9 cellular contexts compared by ENCODE assay signal in the genomic region with DNA sequence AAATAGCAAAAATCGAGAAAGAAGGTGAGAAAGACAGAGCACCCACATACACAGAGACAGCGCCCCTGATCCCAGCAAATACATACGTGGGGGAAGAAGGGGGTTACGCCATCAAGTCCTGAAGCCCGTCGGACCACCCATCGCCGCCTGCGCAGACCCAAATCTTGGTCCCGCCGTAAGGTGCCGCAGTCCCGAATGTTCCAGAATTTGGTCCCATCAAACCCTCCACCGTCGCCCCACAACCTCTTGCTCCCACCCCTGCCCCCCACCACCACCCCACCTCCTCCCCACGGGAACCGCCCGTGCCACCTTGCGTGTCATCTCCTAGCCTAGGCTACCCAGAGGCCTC.
DNase-seq lines count a peak whose midpoint lies in the region; ATAC-seq and TF ChIP-seq lines count a peak whose summit lies in the region.
"Had no signal": no experiment of that assay in that cellular context is flagged by ENCODE, and none has a peak within 500 bp of the region (broad histone marks: within the 10 kb centered on the region; RNA-seq: fewer than 3 reads in every experiment).

No MANE protein-coding gene starts in this region.

- DNase-seq in GM12865 (ENCODE audit: low read depth) (no peak), right atrium auricular region (ENCODE audit: low spot score) (no peak), spleen (no peak), AML-193 (lab: John Stamatoyannopoulos, UW) (no peak)
- DNase-seq in activated naive CD8-positive, alpha-beta T cell treated with anti-CD3 and anti-CD28 coated beads for 36 hours = no peak
- no peak for DNase-seq in activated effector memory CD4-positive, alpha-beta T cell treated with Interleukin-2 at 50 U/mL for 16 hours
- DNase-seq: NK-92 treated with Interleukin-12 subunit alpha and Interleukin-12 subunit beta, amount 100 ng/mL, for 24 hours had no signal

- H3K36me3 Mint-ChIP-seq in activated naive CD8-positive, alpha-beta T cell treated with anti-CD3 and anti-CD28 coated beads for 36 hours = peaks cover 30% of the 10 kb centered on the region

- 25 to 74% (median 42%) methylated on average over 19 of the region's 19 CpGs for WGBS in spleen, 5 donors

- H3K27ac Mint-ChIP-seq in activated naive CD8-positive, alpha-beta T cell treated with anti-CD3 and anti-CD28 coated beads for 36 hours = peak overlapping the region; percentile 91

- ATAC-seq in GM21825 (IDR thresholded peaks at IDR 0.05; ENCODE audit: unreplicated experiment) (no peak), GM21447 (IDR thresholded peaks at IDR 0.05; ENCODE audit: unreplicated experiment) (no peak)

- peak overlapping the region; percentile 77 for H3K4me3 Mint-ChIP-seq in activated naive CD8-positive, alpha-beta T cell treated with anti-CD3 and anti-CD28 coated beads for 36 hours

- intact Hi-C loops in spleen (cut with DNase I; ENCODE audit: low total_unique reads) = no loop called here

- peaks cover 33% of the 10 kb centered on the region for H3K36me3 ChIP-seq in right atrium auricular region
- H3K36me3 ChIP-seq in spleen = peaks cover 0 to 37% (median 10%) of the 10 kb centered on the region in 6 donors

- H3K27ac ChIP-seq in right atrium auricular region = peak overlapping the region; percentile 94 to 96
- H3K27ac ChIP-seq in spleen = peak overlapping the region; percentile 94 to 98 (median 96)

- H3K4me1 ChIP-seq in right atrium auricular region (peaks cover 0 to 85% of the 10 kb centered on the region in 2 donors), spleen (peaks cover 74 to 100% (median 97%) of the 10 kb centered on the region in 6 donors)

- TF ChIP-seq CTCF in GM12865 (IDR thresholded peaks at IDR 0.05; ENCODE audit: insufficient read depth, low read depth, low read length, missing control alignments) = no peak
- TF ChIP-seq CTCF in right atrium auricular region (IDR thresholded peaks at IDR 0.05) = no peak
- TF ChIP-seq CTCF in spleen (IDR thresholded peaks at IDR 0.05 in 8 of 11, conservative IDR thresholded peaks at IDR 0.05 in 3 of 11) = no peak

- H3K4me1 Mint-ChIP-seq in activated naive CD8-positive, alpha-beta T cell treated with anti-CD3 and anti-CD28 coated beads for 36 hours = peaks cover 74% of the 10 kb centered on the region

- no peaks in the 10 kb centered on the region for H3K9me3 Mint-ChIP-seq in activated naive CD8-positive, alpha-beta T cell treated with anti-CD3 and anti-CD28 coated beads for 36 hours

- H3K9me3 ChIP-seq in right atrium auricular region (no peaks in the 10 kb centered on the region), spleen (no peaks in the 10 kb centered on the region)

- H3K4me3 ChIP-seq in GM12865 (ENCODE audit: low read depth, low read length) (peak overlapping the region; percentile 65), right atrium auricular region (peak overlapping the region; percentile 71 to 79), spleen (peak overlapping the region; percentile 48 to 86 (median 60))

- no peaks in the 10 kb centered on the region for H3K27me3 Mint-ChIP-seq in activated naive CD8-positive, alpha-beta T cell treated with anti-CD3 and anti-CD28 coated beads for 36 hours

- H3K27me3 ChIP-seq in right atrium auricular region (no peaks in the 10 kb centered on the region), spleen (replicated peaks in 1 of 7) (no peaks in the 10 kb centered on the region)

- TF ChIP-seq POLR2A in spleen (IDR thresholded peaks at IDR 0.05) = no peak
